In the genomic region with DNA sequence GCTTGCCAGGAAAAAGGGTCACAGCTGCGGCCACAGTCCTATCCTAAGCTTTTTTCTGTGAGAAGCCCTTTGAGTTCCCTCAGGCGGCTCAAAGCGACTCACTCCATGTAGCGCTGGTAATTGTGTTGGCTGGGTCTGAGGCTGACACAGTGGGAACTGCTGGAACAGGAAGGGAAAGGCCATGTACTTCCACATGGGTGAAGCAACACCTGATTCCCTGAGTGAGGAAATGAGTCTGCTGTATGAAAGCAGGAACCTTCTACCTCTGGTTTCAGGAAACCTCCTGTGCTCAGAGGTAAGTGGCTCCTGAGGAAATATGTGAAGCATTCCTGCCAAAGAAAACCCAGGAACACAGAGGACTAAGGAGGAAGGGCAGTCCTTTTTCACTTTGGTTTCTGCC, we compare ENCODE assay signal across 20 cellular contexts.
"Had no signal": no experiment of that assay in that cellular context is flagged by ENCODE, and none has a peak within 500 bp of the region (broad histone marks: within the 10 kb centered on the region; RNA-seq: fewer than 3 reads in every experiment).

No MANE protein-coding gene starts in this region.

- H3K4me1 Mint-ChIP-seq: activated CD4-positive, alpha-beta T cell treated with anti-CD3 and anti-CD28 coated beads, Interleukin-2, amount 10 ng/mL, durations not matched to agents 24 days and 14 days; activated naive CD4-positive, alpha-beta T cell treated with anti-CD3 and anti-CD28 coated beads, Interleukin-2, amount 50 U/mL, for 24 hours; T-helper 17 cell had no signal

- H3K9me3 Mint-ChIP-seq: activated CD4-positive, alpha-beta T cell treated with anti-CD3 and anti-CD28 coated beads, Interleukin-2, amount 10 ng/mL, durations not matched to agents 24 days and 14 days; activated naive CD4-positive, alpha-beta T cell treated with anti-CD3 and anti-CD28 coated beads, Interleukin-2, amount 50 U/mL, for 24 hours; memory B cell; type B pancreatic cell had no signal

- ATAC-seq: activated CD8-positive, alpha-beta T cell treated with anti-CD3 and anti-CD28 coated beads, Interleukin-2, amount 10 ng/mL, durations not matched to agents 7 days and 5 days; right lobe of liver; T-helper 17 cell had no signal

- H3K27me3 ChIP-seq: adrenal gland, dorsolateral prefrontal cortex, esophagus muscularis mucosa, right lobe of liver had no signal

- H3K9me3 ChIP-seq: adrenal gland, esophagus muscularis mucosa, right lobe of liver had no signal

- H3K27ac Mint-ChIP-seq: activated B cell treated with CpG ODN at 0.5 μM for 24 hours; activated CD4-positive, alpha-beta T cell treated with anti-CD3 and anti-CD28 coated beads, Interleukin-2, amount 10 ng/mL, durations not matched to agents 24 days and 14 days; activated CD8-positive, alpha-beta T cell treated with anti-CD3 and anti-CD28 coated beads, Interleukin-2, amount 10 ng/mL, durations not matched to agents 7 days and 5 days; activated naive CD4-positive, alpha-beta T cell treated with anti-CD3 and anti-CD28 coated beads, Interleukin-2, amount 50 U/mL, for 24 hours; memory B cell; T-helper 17 cell; type B pancreatic cell had no signal

- H3K27ac ChIP-seq: adrenal gland, dorsolateral prefrontal cortex, esophagus muscularis mucosa, right lobe of liver had no signal

- H3K36me3 Mint-ChIP-seq: activated naive CD4-positive, alpha-beta T cell treated with anti-CD3 and anti-CD28 coated beads, Interleukin-2, amount 50 U/mL, for 24 hours; memory B cell; type B pancreatic cell had no signal

- H3K36me3 ChIP-seq: adrenal gland, esophagus muscularis mucosa, right lobe of liver had no signal

- H3K4me3 ChIP-seq: adrenal gland, dorsolateral prefrontal cortex, esophagus muscularis mucosa, right lobe of liver, smooth muscle cell had no signal

- DNase-seq: activated B cell treated with CpG ODN at 0.5 μM for 24 hours; activated CD4-positive, alpha-beta T cell treated with anti-CD3 and anti-CD28 coated beads, Interleukin-2, amount 10 ng/mL, durations not matched to agents 24 days and 14 days; activated CD8-positive, alpha-beta memory T cell treated with anti-CD3 and anti-CD28 coated beads, Interleukin-2, amount 50 U/mL, for 4 hours; activated CD8-positive, alpha-beta T cell treated with anti-CD3 and anti-CD28 coated beads, Interleukin-2, amount 10 ng/mL, durations not matched to agents 7 days and 5 days; activated effector memory CD4-positive, alpha-beta T cell treated with anti-CD3 and anti-CD28 coated beads, Interleukin-2, amount 50 U/mL, for 16 hours; activated T-cell treated with anti-CD3 and anti-CD28 coated beads, Interleukin-2, amount 50 U/mL, for 48 hours; adrenal gland; dorsolateral prefrontal cortex; glutamatergic neuron; hypothalamus; right lobe of liver; stimulated activated CD4-positive, alpha-beta T cell treated with anti-CD3 and anti-CD28 coated beads, Interleukin-4, amount 100 ng/mL, for 4 hours; stimulated activated CD8-positive, alpha-beta memory T cell treated with anti-CD3 and anti-CD28 coated beads, Interleukin-4, amount 100 ng/mL, for 48 hours; stimulated activated naive CD4-positive, alpha-beta T cell treated with Interleukin-2 at 50 U/mL for 16 hours; T-helper 17 cell had no signal

- H3K4me3 Mint-ChIP-seq: activated B cell treated with CpG ODN at 0.5 μM for 24 hours; activated CD4-positive, alpha-beta T cell treated with anti-CD3 and anti-CD28 coated beads, Interleukin-2, amount 10 ng/mL, durations not matched to agents 24 days and 14 days; activated CD8-positive, alpha-beta T cell treated with anti-CD3 and anti-CD28 coated beads, Interleukin-2, amount 10 ng/mL, durations not matched to agents 7 days and 5 days; activated naive CD4-positive, alpha-beta T cell treated with anti-CD3 and anti-CD28 coated beads, Interleukin-2, amount 50 U/mL, for 24 hours; memory B cell; T-helper 17 cell; type B pancreatic cell had no signal

- H3K4me1 ChIP-seq: adrenal gland, esophagus muscularis mucosa, right lobe of liver had no signal

- H3K27me3 Mint-ChIP-seq: activated B cell treated with CpG ODN at 0.5 μM for 24 hours; activated CD4-positive, alpha-beta T cell treated with anti-CD3 and anti-CD28 coated beads, Interleukin-2, amount 10 ng/mL, durations not matched to agents 24 days and 14 days; activated naive CD4-positive, alpha-beta T cell treated with anti-CD3 and anti-CD28 coated beads, Interleukin-2, amount 50 U/mL, for 24 hours; memory B cell; T-helper 17 cell had no signal
